In the genomic region with DNA sequence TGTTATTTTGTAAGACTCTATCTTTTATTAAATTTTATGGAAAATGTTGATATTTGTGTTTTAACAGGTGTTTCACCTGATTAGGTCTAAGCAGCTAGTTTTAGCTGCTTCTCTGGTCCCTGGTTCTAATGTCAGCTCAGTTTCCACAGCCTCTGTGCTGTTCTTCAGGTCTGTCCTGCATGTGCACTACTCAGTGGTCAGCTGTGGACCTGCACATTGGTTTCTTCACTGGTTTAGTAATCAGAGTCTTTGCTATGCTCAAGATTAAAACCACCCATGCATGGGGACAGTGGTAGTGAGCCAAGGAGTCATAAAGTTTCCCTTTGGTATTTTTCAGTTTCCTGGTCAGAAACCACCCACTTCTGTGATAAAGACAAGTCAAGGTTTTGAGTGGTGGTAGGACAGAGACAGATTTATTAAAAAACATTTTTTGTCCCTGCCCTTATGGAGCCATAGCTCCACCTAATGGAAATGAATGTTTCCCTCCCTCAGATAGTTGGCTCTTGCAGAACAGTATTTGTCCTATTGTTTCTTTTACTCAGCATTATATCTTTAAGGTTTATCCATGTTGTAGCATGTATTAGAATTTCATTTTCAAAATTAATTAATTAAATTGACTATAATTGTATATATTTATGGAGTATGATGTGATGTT, we compare ENCODE assay signal across 19 cellular contexts. TPM values are rescaled to one million over a fixed set of nuclear protein-coding genes. Genes with fewer than 3 reads are reported as not detected.
DNase-seq lines count a peak whose midpoint lies in the region; ATAC-seq, FAIRE-seq and TF ChIP-seq lines count a peak whose summit lies in the region.
"Had no signal": no experiment of that assay in that cellular context is flagged by ENCODE, and none has a peak within 500 bp of the region (broad histone marks: within the 10 kb centered on the region; RNA-seq: fewer than 3 reads in every experiment).

No MANE protein-coding gene starts in this region.

- H3K27ac ChIP-seq in cardiac muscle cell (no peak overlapping the region), K562 (ENCODE audit: extremely low read depth, low read depth, low read length) (no peak overlapping the region)
- H3K27ac ChIP-seq: SJSA1 had no signal

- H3K36me3 ChIP-seq in cardiac muscle cell, result no peaks in the 10 kb centered on the region
- H3K36me3 ChIP-seq in K562 (ENCODE audit: control insufficient read depth, insufficient read depth, low read length), result no peaks in the 10 kb centered on the region
- H3K36me3 ChIP-seq: SJSA1 had no signal

- peak; percentile 68 to 71 for TF ChIP-seq RAD21 in K562 (CRISPR knock-in tag; conservative IDR thresholded peaks at IDR 0.05 in 1 of 2, IDR thresholded peaks at IDR 0.05 in 1 of 2)

- H2AFZ ChIP-seq in K562 (ENCODE audit: low read depth, low read length), result no peak overlapping the region

- H3K4me1 ChIP-seq in cardiac muscle cell (ENCODE audit: low read depth) (no peaks in the 10 kb centered on the region), K562 (replicated peaks in 1 of 2; ENCODE audit: control insufficient read depth in 2 of 2, insufficient read depth in 2 of 2, low read length in 2 of 2) (no peaks in the 10 kb centered on the region)
- H3K4me1 ChIP-seq: SJSA1 had no signal

- H3K9me3 ChIP-seq in cardiac muscle cell (ENCODE audit: low read depth) (no peaks in the 10 kb centered on the region), K562 (replicated peaks; ENCODE audit: control insufficient read depth, insufficient read depth, low read depth, low read length) (no peaks in the 10 kb centered on the region)
- H3K9me3 ChIP-seq: SJSA1 had no signal

- no TSS peak for BruUV-seq in K562 (replicated peaks; lab: Mats Ljungman, UMichigan)

- no peak overlapping the region for H3K4me2 ChIP-seq in K562 (ENCODE audit: insufficient read depth, low read length)

- TF ChIP-seq CTCF in cardiac muscle cell (IDR thresholded peaks at IDR 0.05; ENCODE audit: low read depth, low read length), result peak; percentile 7
- TF ChIP-seq CTCF in K562 (IDR thresholded peaks at IDR 0.05 in 2 of 3, conservative IDR thresholded peaks at IDR 0.05 in 1 of 3; ENCODE audit: insufficient read depth in 2 of 3, low read depth in 1 of 3, low read length in 3 of 3), result peak; percentile 40 to 72 (median 46); a peak in 5 of 6 replicates

- POLR2A ChIA-PET in K562 (lab: Yijun Ruan, JAX), result no interaction called here

- intact Hi-C loops in left cardiac atrium (cut with DNase I) (no loop called here), K562 (cut with micrococcal nuclease) (loop anchor here (2.0 to 10.0 kb wide), 2 partner anchors 85 to 195 kb away; no protein-coding TSS in a partner anchor)

- no peaks in the 10 kb centered on the region for H3K9me1 ChIP-seq in K562 (ENCODE audit: control insufficient read depth, insufficient read depth, low read length)

- no peak overlapping the region for H3K9ac ChIP-seq in K562 (ENCODE audit: insufficient read depth in 1 of 2, low read depth in 2 of 2, low read length in 2 of 2)

- H4K20me1 ChIP-seq in K562 (replicated peaks; ENCODE audit: control insufficient read depth, insufficient read depth, low read length), result no peaks in the 10 kb centered on the region

- no peak for TF ChIP-seq EP300 in K562 (IDR thresholded peaks at IDR 0.05; ENCODE audit: low read length)

- H3K27me3 ChIP-seq in cardiac muscle cell (no peaks in the 10 kb centered on the region), K562 (ENCODE audit: control insufficient read depth in 2 of 2, insufficient read depth in 2 of 2, low read length in 2 of 2) (no peaks in the 10 kb centered on the region)
- H3K27me3 ChIP-seq: SJSA1 had no signal

- in situ Hi-C loops in K562 (cut with MboI), result no loop called here

- H3K79me2 ChIP-seq in K562 (ENCODE audit: control insufficient read depth, insufficient read depth, low read length), result no peaks in the 10 kb centered on the region

- TF ChIP-seq POLR2A in K562 (conservative IDR thresholded peaks at IDR 0.05), result no peak

- ATAC-seq in left cardiac atrium, result no peak
- peak; percentile 60 for ATAC-seq in K562
- ATAC-seq in GM19328 (IDR thresholded peaks at IDR 0.05; ENCODE audit: unreplicated experiment), result no peak
- ATAC-seq: activated T-cell treated with anti-CD3 and anti-CD28 coated beads, Interleukin-2, amount 50 U/mL, for 4 hours; effector memory CD8-positive, alpha-beta T cell; naive thymus-derived CD4-positive, alpha-beta T cell had no signal

- no peak for FAIRE-seq in K562 (lab: Jason Lieb, UNC)
- FAIRE-seq: frontal cortex, urothelium cell line had no signal

- DNase-seq in cardiac muscle cell (ENCODE audit: low read depth in 1 of 2, low spot score in 1 of 2) (peak in 1 of 2 donors; percentile 19), left cardiac atrium (no peak), NAMALWA (ENCODE audit: low spot score) (peak; percentile 9), K562 (ENCODE audit: extremely low read depth in 1 of 4, low spot score in 3 of 4) (peak in 2 of 4 experiments; percentile 10 to 28), kidney tubule cell (ENCODE audit: low spot score) (peak; percentile 30), NCI-H748 (lab: John Stamatoyannopoulos, UW; ENCODE audit: unreplicated experiment) (no peak), anterior cingulate cortex (lab: John Stamatoyannopoulos, UW) (no peak)
- DNase-seq: activated CD4-positive, alpha-beta T cell treated with anti-CD3 and anti-CD28 coated beads, Interleukin-2, amount 50 U/mL, for 4 hours; activated naive CD8-positive, alpha-beta T cell treated with anti-CD3 and anti-CD28 coated beads for 36 hours; activated T-cell treated with anti-CD3 and anti-CD28 coated beads, Interleukin-2, amount 50 U/mL, for 4 hours; caudate nucleus; effector memory CD8-positive, alpha-beta T cell; naive thymus-derived CD4-positive, alpha-beta T cell; posterior cingulate gyrus; stimulated activated naive CD4-positive, alpha-beta T cell treated with Interleukin-2 at 50 U/mL for 16 hours had no signal

- H3K4me3 ChIP-seq in cardiac muscle cell (no peak overlapping the region), K562 (no peak overlapping the region)
- H3K4me3 ChIP-seq: SJSA1 had no signal

- CTCF ChIA-PET in K562 (lab: Yijun Ruan, JAX; ENCODE audit: low intra/inter-chr PET ratio), result interaction anchor here (0.6 kb wide), 2 partner anchors 192 to 199 kb away, joined by 3 read pairs; no protein-coding TSS in a partner anchor

TF ChIP-seq in K562, 482 proteins besides CTCF, POLR2A, EP300 and RAD21:
- TF ChIP-seq SMC3 (conservative IDR thresholded peaks at IDR 0.05; ENCODE audit: insufficient read depth, low read depth, low read length) (0 out of 2 replicates have a peak, but pooled peaks have one; percentile 16), DEAF1 (CRISPR knock-in tag; IDR thresholded peaks at IDR 0.05) (peak; percentile 54; the same call in 1 of the 2 replicates)
- TF ChIP-seq, protein P1, sequence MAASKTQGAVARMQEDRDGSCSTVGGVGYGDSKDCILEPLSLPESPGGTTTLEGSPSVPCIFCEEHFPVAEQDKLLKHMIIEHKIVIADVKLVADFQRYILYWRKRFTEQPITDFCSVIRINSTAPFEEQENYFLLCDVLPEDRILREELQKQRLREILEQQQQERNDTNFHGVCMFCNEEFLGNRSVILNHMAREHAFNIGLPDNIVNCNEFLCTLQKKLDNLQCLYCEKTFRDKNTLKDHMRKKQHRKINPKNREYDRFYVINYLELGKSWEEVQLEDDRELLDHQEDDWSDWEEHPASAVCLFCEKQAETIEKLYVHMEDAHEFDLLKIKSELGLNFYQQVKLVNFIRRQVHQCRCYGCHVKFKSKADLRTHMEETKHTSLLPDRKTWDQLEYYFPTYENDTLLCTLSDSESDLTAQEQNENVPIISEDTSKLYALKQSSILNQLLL (CRISPR knock-in tag; IDR thresholded peaks at IDR 0.05; ENCODE audit: borderline replicate concordance), result no peak
TF ChIP-seq in K562: peak in this region for 2.

RNA-seq across cellular contexts. Expression of gene VBP1, which starts 36.8 kb away (rescaled TPM):
- total RNA-seq in cardiac muscle cell (42.8 and 50.2 TPM in 2 replicates), left cardiac atrium (10 to 100 TPM; 59.2 to 60.2 TPM), K562 (2014; rRNA removed) (69.5 and 83.2 TPM in 2 replicates), K562 (2014; rRNA removed; fragmentation: Illumina TruSeq; extraction: Trizol) (176 and 199 TPM in 2 replicates), K562 (2015; rRNA removed; fragmentation: Illumina TruSeq; extraction: Trizol) (130 and 142 TPM in 2 replicates), K562 (2021) (123 and 126 TPM in 2 replicates)
- polyA plus RNA-seq in cardiac muscle cell (116 and 121 TPM in 2 replicates), K562 (2011; rRNA removed) (71.0 and 151 TPM in 2 replicates), K562 (2014; fragmentation: Illumina TruSeq; extraction: Trizol) (130 and 175 TPM in 2 replicates), K562 (2014; fragmentation: Nextera tagmentation; extraction: Ambion mirVana) (100 to 1,000 TPM; 245 to 263 TPM), K562 (2014; rRNA removed) (98.8 and 113 TPM in 2 replicates)
- 5.3 and 20.1 TPM in 2 replicates for total RNA-seq in K562 (2011; cell fraction: chromatin; rRNA removed; ENCODE audit: low replicate concordance)
- total RNA-seq in K562 (2011; cell fraction: nucleolus; rRNA removed), result 4.5 and 6.2 TPM in 2 replicates
- total RNA-seq in K562 (2011; cell fraction: nucleoplasm; rRNA removed), result 15.5 and 26.0 TPM in 2 replicates
- polyA plus RNA-seq in K562 (2011; cell fraction: cytosol; rRNA removed), result 14.8 and 43.5 TPM in 2 replicates
- polyA plus RNA-seq in K562 (2011; cell fraction: nucleus; rRNA removed), result 11.2 and 21.2 TPM in 2 replicates
- 94.9 and 124 TPM in 2 replicates for polyA plus RNA-seq in K562 (2012)
- 93.9 and 114 TPM in 2 replicates for polyA minus RNA-seq in K562 (2011; rRNA and poly(A)+ RNA removed)
- 20.6 and 28.2 TPM in 2 replicates for polyA minus RNA-seq in K562 (2011; cell fraction: cytosol; rRNA and poly(A)+ RNA removed)
- 4.6 and 12.6 TPM in 2 replicates for polyA minus RNA-seq in K562 (2011; cell fraction: nucleus; rRNA and poly(A)+ RNA removed)

Comparison
In these comparisons a context has a peak if more than half of its experiments do, and no peak if none do; other contexts are left out.
1. DNase-seq: peak in NAMALWA (single experiment) and kidney tubule cell (single experiment); none in left cardiac atrium (single experiment), NCI-H748 (single experiment) and anterior cingulate cortex (0 of 58).